In the genomic region with DNA sequence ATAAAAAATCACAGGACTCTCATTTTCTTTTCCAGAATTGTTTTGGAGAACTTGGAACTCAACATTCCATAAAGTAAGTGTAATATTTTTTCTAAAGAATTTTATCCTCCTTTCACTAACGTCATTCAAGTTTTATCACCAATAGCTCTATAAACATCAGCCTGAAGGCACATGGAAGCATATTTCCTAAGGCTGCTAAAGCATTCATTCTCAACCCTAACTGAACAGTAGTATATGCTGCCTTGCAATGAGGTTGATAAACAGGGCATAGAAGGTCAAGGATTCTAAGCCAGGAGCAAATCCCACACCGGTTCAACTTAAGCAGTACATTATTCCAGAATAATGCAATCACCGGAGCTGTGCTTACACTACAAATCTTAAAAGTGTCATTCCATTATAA, we compare ENCODE assay signal across 22 cellular contexts.
DNase-seq lines count a peak whose midpoint lies in the region; FAIRE-seq and TF ChIP-seq lines count a peak whose summit lies in the region.
"Had no signal": no experiment of that assay in that cellular context is flagged by ENCODE, and none has a peak within 500 bp of the region (broad histone marks: within the 10 kb centered on the region; RNA-seq: fewer than 3 reads in every experiment).

No MANE protein-coding gene starts in this region.

- 32 to 57% methylated on average over 3 of the region's 3 CpGs for WGBS in transverse colon (ENCODE audit: low coverage in 1 of 2), 2 donors

- no peaks in the 10 kb centered on the region for H3K27me3 ChIP-seq in transverse colon
- H3K27me3 ChIP-seq: BLaER1 treated with 17β-estradiol and CSF1 and Interleukin-3, amounts not matched to agents 10 nM and 100 nM had no signal

- TF ChIP-seq POLR2A in transverse colon (IDR thresholded peaks at IDR 0.05), result no peak

- TF ChIP-seq EP300 in transverse colon (IDR thresholded peaks at IDR 0.05; ENCODE audit: low read depth), result no peak

- H3K27ac ChIP-seq in transverse colon, result no peak overlapping the region
- H3K27ac ChIP-seq: 22Rv1; BLaER1 treated with 17β-estradiol and CSF1 and Interleukin-3, amounts not matched to agents 10 nM and 100 nM had no signal

- no peak overlapping the region for H3K4me3 ChIP-seq in transverse colon
- H3K4me3 ChIP-seq: BLaER1 treated with 17β-estradiol and CSF1 and Interleukin-3, amounts not matched to agents 10 nM and 100 nM; GM12878; GM23338 had no signal

- peak; percentile 96 for FAIRE-seq in endometrium (lab: Jason Lieb, UNC)
- FAIRE-seq: A204.1, D721Med, GM12878, GM19239 had no signal

- H3K36me3 ChIP-seq in transverse colon, result no peaks in the 10 kb centered on the region
- H3K36me3 ChIP-seq: BLaER1 treated with 17β-estradiol and CSF1 and Interleukin-3, amounts not matched to agents 10 nM and 100 nM had no signal

- no peaks in the 10 kb centered on the region for H3K9me3 ChIP-seq in transverse colon
- H3K9me3 ChIP-seq: BLaER1 treated with 17β-estradiol and CSF1 and Interleukin-3, amounts not matched to agents 10 nM and 100 nM had no signal

- H3K4me1 ChIP-seq in transverse colon, result no peaks in the 10 kb centered on the region
- H3K4me1 ChIP-seq: BLaER1 treated with 17β-estradiol and CSF1 and Interleukin-3, amounts not matched to agents 10 nM and 100 nM had no signal

- peak; percentile 2 for DNase-seq in NCI-H82 (lab: John Stamatoyannopoulos, UW)
- no peak for DNase-seq in NCI-H82 treated with DMSO at 0.1 percent for 48 hours (lab: John Stamatoyannopoulos, UW; ENCODE audit: unreplicated experiment)
- DNase-seq in M059J (ENCODE audit: low read depth), result peak; percentile 16
- DNase-seq in foreskin melanocyte, result peak; percentile 9
- DNase-seq in transverse colon, result no peak
- no peak for DNase-seq in occipital lobe (lab: John Stamatoyannopoulos, UW)
- no peak for DNase-seq in NCI-H2196 treated with DMSO at 0.1 percent for 48 hours (lab: John Stamatoyannopoulos, UW; ENCODE audit: unreplicated experiment)
- DNase-seq: CD4-positive, alpha-beta T cell; CD8-positive, alpha-beta memory T cell; DMS 273 treated with DMSO at 0.1 percent for 48 hours; DMS53; DMS79 treated with DMSO at 0.1 percent for 48 hours; GDM1; H9 had no signal

- TF ChIP-seq CTCF in transverse colon (IDR thresholded peaks at IDR 0.05), result no peak

- in situ Hi-C loops in transverse colon (cut with MboI; ENCODE audit: low pct_ligation_motif_present in 1 of 4, low pct_unique_long_range_greater_than_20kb in 1 of 4, low sequenced_read_pairs in 3 of 4), result no loop called here

- intact Hi-C loops in transverse colon (cut with DNase I; ENCODE audit: low total_unique reads), result no loop called here

Comparison
In these comparisons a context has a peak if more than half of its experiments do, and no peak if none do; other contexts are left out.
1. DNase-seq: peak in NCI-H82 (single experiment), M059J (single experiment) and foreskin melanocyte (single experiment); none in NCI-H82 treated with DMSO at 0.1 percent for 48 hours (single experiment), transverse colon (single experiment), occipital lobe (single experiment) and NCI-H2196 treated with DMSO at 0.1 percent for 48 hours (single experiment).